1 cellular context compared by ENCODE assay signal in the genomic region with DNA sequence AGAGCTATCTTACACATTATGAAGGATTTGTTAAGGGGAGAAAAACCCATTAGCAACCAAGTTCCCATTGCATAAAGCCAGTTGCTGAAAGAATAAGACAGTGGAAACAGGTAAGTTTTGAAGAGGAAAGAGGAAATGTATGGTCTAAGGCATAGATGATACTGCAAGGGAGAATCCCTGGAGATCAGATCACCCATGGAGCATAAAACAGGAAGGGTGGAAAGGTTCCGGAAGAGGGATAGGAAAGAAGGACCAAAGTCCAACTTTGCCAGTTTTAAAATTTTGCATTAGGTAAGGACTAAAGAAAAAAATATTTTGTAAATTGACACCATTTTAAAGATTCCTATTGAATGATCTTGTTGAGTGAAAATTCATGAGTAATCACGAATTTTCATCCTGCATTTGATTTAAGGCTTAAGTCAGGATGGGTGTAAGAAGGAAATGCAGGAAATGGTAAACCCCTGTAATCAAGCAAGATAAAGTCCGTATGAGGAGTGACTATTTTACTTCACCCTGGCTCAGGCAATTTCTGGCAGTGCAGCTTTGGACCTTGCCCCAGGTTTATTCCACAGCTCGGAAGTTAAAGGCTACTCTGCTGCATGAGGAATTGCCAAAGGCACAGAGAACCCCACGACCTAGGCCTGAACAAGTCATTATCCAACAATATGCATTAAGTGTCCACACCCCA.
A peak's percentile ranks its signal among the peaks of the same experiment; 100 is the strongest.
TF ChIP-seq lines count a peak whose summit lies in the region.

No MANE protein-coding gene starts in this region.

TF ChIP-seq in HepG2, 621 proteins besides CTCF, POLR2A, EP300 and RAD21 (continued from another document and continues in another):
- TF ChIP-seq, protein P1, sequence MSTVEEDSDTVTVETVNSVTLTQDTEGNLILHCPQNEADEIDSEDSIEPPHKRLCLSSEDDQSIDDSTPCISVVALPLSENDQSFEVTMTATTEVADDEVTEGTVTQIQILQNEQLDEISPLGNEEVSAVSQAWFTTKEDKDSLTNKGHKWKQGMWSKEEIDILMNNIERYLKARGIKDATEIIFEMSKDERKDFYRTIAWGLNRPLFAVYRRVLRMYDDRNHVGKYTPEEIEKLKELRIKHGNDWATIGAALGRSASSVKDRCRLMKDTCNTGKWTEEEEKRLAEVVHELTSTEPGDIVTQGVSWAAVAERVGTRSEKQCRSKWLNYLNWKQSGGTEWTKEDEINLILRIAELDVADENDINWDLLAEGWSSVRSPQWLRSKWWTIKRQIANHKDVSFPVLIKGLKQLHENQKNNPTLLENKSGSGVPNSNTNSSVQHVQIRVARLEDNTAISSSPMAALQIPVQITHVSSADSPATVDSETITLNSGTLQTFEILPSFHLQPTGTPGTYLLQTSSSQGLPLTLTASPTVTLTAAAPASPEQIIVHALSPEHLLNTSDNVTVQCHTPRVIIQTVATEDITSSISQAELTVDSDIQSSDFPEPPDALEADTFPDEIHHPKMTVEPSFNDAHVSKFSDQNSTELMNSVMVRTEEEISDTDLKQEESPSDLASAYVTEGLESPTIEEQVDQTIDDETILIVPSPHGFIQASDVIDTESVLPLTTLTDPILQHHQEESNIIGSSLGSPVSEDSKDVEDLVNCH (CRISPR knock-in tag; IDR thresholded peaks at IDR 0.05) = no peak
- peak; percentile 8; the same call in 1 of the 2 replicates for TF ChIP-seq MXD4 (CRISPR knock-in tag; IDR thresholded peaks at IDR 0.05)
- no peak for TF ChIP-seq RFX5 (IDR thresholded peaks at IDR 0.05; ENCODE audit: low read depth, low read length)
- no peak for TF ChIP-seq ZNF235 (CRISPR knock-in tag; IDR thresholded peaks at IDR 0.05; ENCODE audit: borderline replicate concordance)
- no peak for TF ChIP-seq ZNF543 (CRISPR knock-in tag; IDR thresholded peaks at IDR 0.05)
- no peak for TF ChIP-seq SNAPC2 (CRISPR knock-in tag; IDR thresholded peaks at IDR 0.05)
- TF ChIP-seq, protein P2, sequence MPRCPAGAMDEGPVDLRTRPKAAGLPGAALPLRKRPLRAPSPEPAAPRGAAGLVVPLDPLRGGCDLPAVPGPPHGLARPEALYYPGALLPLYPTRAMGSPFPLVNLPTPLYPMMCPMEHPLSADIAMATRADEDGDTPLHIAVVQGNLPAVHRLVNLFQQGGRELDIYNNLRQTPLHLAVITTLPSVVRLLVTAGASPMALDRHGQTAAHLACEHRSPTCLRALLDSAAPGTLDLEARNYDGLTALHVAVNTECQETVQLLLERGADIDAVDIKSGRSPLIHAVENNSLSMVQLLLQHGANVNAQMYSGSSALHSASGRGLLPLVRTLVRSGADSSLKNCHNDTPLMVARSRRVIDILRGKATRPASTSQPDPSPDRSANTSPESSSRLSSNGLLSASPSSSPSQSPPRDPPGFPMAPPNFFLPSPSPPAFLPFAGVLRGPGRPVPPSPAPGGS (CRISPR knock-in tag; IDR thresholded peaks at IDR 0.05) = no peak
- no peak for TF ChIP-seq IRF1 (CRISPR knock-in tag; IDR thresholded peaks at IDR 0.05; ENCODE audit: low read depth)
- no peak for TF ChIP-seq ZNF768 (CRISPR knock-in tag; IDR thresholded peaks at IDR 0.05)
- no peak for TF ChIP-seq ZNF709 (CRISPR knock-in tag; IDR thresholded peaks at IDR 0.05)
- TF ChIP-seq ZNF737 (CRISPR knock-in tag; IDR thresholded peaks at IDR 0.05; ENCODE audit: borderline replicate concordance) = no peak
- no peak for TF ChIP-seq ZNF574 (CRISPR knock-in tag; IDR thresholded peaks at IDR 0.05)
- TF ChIP-seq RXRB (CRISPR knock-in tag; IDR thresholded peaks at IDR 0.05; ENCODE audit: borderline replicate concordance) = no peak
- TF ChIP-seq CEBPB (IDR thresholded peaks at IDR 0.05; ENCODE audit: borderline replicate concordance, low read depth, low read length) = no peak
- no peak for TF ChIP-seq RBFOX2 (IDR thresholded peaks at IDR 0.05; ENCODE audit: low read depth, low read length)
- no peak for TF ChIP-seq ZFP41 (CRISPR knock-in tag; IDR thresholded peaks at IDR 0.05; ENCODE audit: borderline replicate concordance)
- no peak for TF ChIP-seq CEBPG (CRISPR knock-in tag; IDR thresholded peaks at IDR 0.05)
- TF ChIP-seq MAZ (IDR thresholded peaks at IDR 0.05; ENCODE audit: borderline replicate concordance, low read depth, low read length) = no peak
- no peak for TF ChIP-seq MAZ (CRISPR knock-in tag; IDR thresholded peaks at IDR 0.05; ENCODE audit: low read depth)
- TF ChIP-seq NFE2 (CRISPR knock-in tag; IDR thresholded peaks at IDR 0.05) = no peak
- no peak for TF ChIP-seq ZNF614 (CRISPR knock-in tag; IDR thresholded peaks at IDR 0.05; ENCODE audit: borderline replicate concordance)
- TF ChIP-seq ZNF331 (CRISPR knock-in tag; IDR thresholded peaks at IDR 0.05) = no peak
- TF ChIP-seq PAXIP1 (CRISPR knock-in tag; conservative IDR thresholded peaks at IDR 0.05) = peak; percentile 61
- TF ChIP-seq ZFX (CRISPR knock-in tag; IDR thresholded peaks at IDR 0.05; ENCODE audit: low read depth) = peak; percentile 24; the same call in 1 of the 2 replicates
- TF ChIP-seq ISL2 (CRISPR knock-in tag; IDR thresholded peaks at IDR 0.05) = no peak
- peak; percentile 30; the same call in 1 of the 2 replicates for TF ChIP-seq GATAD2A (CRISPR knock-in tag; IDR thresholded peaks at IDR 0.05)
- TF ChIP-seq, protein P3, sequence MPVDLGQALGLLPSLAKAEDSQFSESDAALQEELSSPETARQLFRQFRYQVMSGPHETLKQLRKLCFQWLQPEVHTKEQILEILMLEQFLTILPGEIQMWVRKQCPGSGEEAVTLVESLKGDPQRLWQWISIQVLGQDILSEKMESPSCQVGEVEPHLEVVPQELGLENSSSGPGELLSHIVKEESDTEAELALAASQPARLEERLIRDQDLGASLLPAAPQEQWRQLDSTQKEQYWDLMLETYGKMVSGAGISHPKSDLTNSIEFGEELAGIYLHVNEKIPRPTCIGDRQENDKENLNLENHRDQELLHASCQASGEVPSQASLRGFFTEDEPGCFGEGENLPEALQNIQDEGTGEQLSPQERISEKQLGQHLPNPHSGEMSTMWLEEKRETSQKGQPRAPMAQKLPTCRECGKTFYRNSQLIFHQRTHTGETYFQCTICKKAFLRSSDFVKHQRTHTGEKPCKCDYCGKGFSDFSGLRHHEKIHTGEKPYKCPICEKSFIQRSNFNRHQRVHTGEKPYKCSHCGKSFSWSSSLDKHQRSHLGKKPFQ (CRISPR knock-in tag; IDR thresholded peaks at IDR 0.05; ENCODE audit: insufficient replicate concordance) = no peak
- TF ChIP-seq ZNF577 (CRISPR knock-in tag; IDR thresholded peaks at IDR 0.05; ENCODE audit: borderline replicate concordance, low read depth) = no peak
- TF ChIP-seq MBNL3 (CRISPR knock-in tag; conservative IDR thresholded peaks at IDR 0.05) = 0 out of 2 replicates have a peak, but pooled peaks have one; percentile 46
- no peak for TF ChIP-seq MAFK (conservative IDR thresholded peaks at IDR 0.05 in 1 of 2, IDR thresholded peaks at IDR 0.05 in 1 of 2; ENCODE audit: low read length in 2 of 2)
- TF ChIP-seq RERE (CRISPR knock-in tag; IDR thresholded peaks at IDR 0.05; ENCODE audit: low read depth) = no peak
- TF ChIP-seq MTA1 (CRISPR knock-in tag; IDR thresholded peaks at IDR 0.05; ENCODE audit: borderline replicate concordance) = no peak
- no peak for TF ChIP-seq ZNF652 (CRISPR knock-in tag; IDR thresholded peaks at IDR 0.05; ENCODE audit: borderline replicate concordance, low read depth)
- no peak for TF ChIP-seq TEAD3 (CRISPR knock-in tag; optimal IDR thresholded peaks at IDR 0.05; ENCODE audit: borderline replicate concordance)
- TF ChIP-seq ZNF75D (CRISPR knock-in tag; IDR thresholded peaks at IDR 0.05; ENCODE audit: borderline replicate concordance) = no peak
- TF ChIP-seq, protein P4, sequence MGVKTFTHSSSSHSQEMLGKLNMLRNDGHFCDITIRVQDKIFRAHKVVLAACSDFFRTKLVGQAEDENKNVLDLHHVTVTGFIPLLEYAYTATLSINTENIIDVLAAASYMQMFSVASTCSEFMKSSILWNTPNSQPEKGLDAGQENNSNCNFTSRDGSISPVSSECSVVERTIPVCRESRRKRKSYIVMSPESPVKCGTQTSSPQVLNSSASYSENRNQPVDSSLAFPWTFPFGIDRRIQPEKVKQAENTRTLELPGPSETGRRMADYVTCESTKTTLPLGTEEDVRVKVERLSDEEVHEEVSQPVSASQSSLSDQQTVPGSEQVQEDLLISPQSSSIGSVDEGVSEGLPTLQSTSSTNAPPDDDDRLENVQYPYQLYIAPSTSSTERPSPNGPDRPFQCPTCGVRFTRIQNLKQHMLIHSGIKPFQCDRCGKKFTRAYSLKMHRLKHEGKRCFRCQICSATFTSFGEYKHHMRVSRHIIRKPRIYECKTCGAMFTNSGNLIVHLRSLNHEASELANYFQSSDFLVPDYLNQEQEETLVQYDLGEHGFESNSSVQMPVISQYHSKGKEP (CRISPR knock-in tag; IDR thresholded peaks at IDR 0.05) = no peak
